ENCODE assay signal across 9 cellular contexts in genomic region chr12:107131832-107132616, GRCh38. TPM values are rescaled to one million over a fixed set of nuclear protein-coding genes. Genes with fewer than 3 reads are reported as not detected.
DNase-seq lines count a peak whose midpoint lies in the region; ATAC-seq, FAIRE-seq and TF ChIP-seq lines count a peak whose summit lies in the region.
"Had no signal": no experiment of that assay in that cellular context is flagged by ENCODE, and none has a peak within 500 bp of the region (broad histone marks: within the 10 kb centered on the region; RNA-seq: fewer than 3 reads in every experiment).

No MANE protein-coding gene starts in this region.

- peak; percentile 97 for FAIRE-seq in H1 (lab: Jason Lieb, UNC)

- no peak overlapping the region for H4K91ac ChIP-seq in H1 (replicated peaks; ENCODE audit: insufficient read length, low read length)

- H3K79me1 ChIP-seq in H1 (ENCODE audit: low read depth, low read length), result no peaks in the 10 kb centered on the region

- no peak overlapping the region for H3K56ac ChIP-seq in H1 (replicated peaks; ENCODE audit: insufficient read length, low read depth, low read length)

- POLR2A ChIA-PET in H1 (lab: Charles Lee; ENCODE audit: partially characterized antibody), result interaction anchor here (0.6 to 1.3 kb wide), 3 partner anchors 187 to 748 kb away, joined by 3 to 5 read pairs (median 3); no protein-coding TSS in a partner anchor

- 0 out of 2 replicates have a peak overlapping the region, but pooled peaks have one; percentile 73 for H2BK20ac ChIP-seq in H1 (ENCODE audit: low read length)

- no peak overlapping the region for H2BK120ac ChIP-seq in H1 (replicated peaks; ENCODE audit: low read depth, low read length)

- H4K8ac ChIP-seq in H1 (ENCODE audit: extremely low read depth, insufficient read depth, low read length), result no peak overlapping the region

- peak overlapping the region; percentile 10; the same call in 1 of the 2 replicates for H2BK5ac ChIP-seq in H1 (ENCODE audit: low read depth, low read length)

- no peak for TF ChIP-seq EP300 in H1 (IDR thresholded peaks at IDR 0.05; ENCODE audit: borderline replicate concordance in 1 of 2, low read depth in 2 of 2, low read length in 2 of 2)

- H2AFZ ChIP-seq in H1 (ENCODE audit: low read length), result peak overlapping the region; percentile 99

- DNase-seq in Right ventricle myocardium inferior (ENCODE audit: missing footprints) (no peak), cardiac septum (ENCODE audit: low spot score) (no peak), NCI-H1092 (lab: John Stamatoyannopoulos, UW) (peak; percentile 74), SHP77 treated with DMSO at 0.1 percent for 48 hours (lab: John Stamatoyannopoulos, UW) (peak; percentile 49), H1 (ENCODE audit: low read depth in 1 of 2, low spot score in 2 of 2) (peak; percentile 7 to 50), lower lobe of right lung (no peak), mesenteric fat pad (ENCODE audit: low spot score) (no peak)
- no peak for DNase-seq in effector CD8-positive, alpha-beta T cell (lab: John Stamatoyannopoulos, UW)
- DNase-seq: activated naive CD8-positive, alpha-beta T cell treated with anti-CD3 and anti-CD28 coated beads, Interleukin-2, amount 10 ng/mL, durations not matched to agents 7 days and 5 days had no signal

- WGBS in H1 (ENCODE audit: extremely low coverage in 1 of 2, insufficient coverage in 1 of 2, insufficient read length in 1 of 2, insufficient replicate concordance in 2 of 2, low coverage in 1 of 2, low lambda C conversion rate in 2 of 2, missing lambda C conversion rate in 1 of 2), 2 experiments, result 42% methylated on average over 10 of the region's 10 CpGs; no CpG with 5 or more reads in 1 of the 2 experiments

- H3K23me2 ChIP-seq in H1 (ENCODE audit: low read depth, low read length), result no peaks in the 10 kb centered on the region

- H3K36me3 ChIP-seq in H1 (ENCODE audit: control insufficient read depth in 2 of 4, insufficient read depth in 4 of 4, low read length in 3 of 4) (no peaks in the 10 kb centered on the region), lower lobe of right lung (no peaks in the 10 kb centered on the region)

- H3K27me3 ChIP-seq in H1 (replicated peaks in 1 of 4; ENCODE audit: control insufficient read depth in 3 of 4, extremely low read depth in 1 of 4, insufficient read depth in 3 of 4, low read length in 3 of 4), result no peaks in the 10 kb centered on the region
- H3K27me3 ChIP-seq in lower lobe of right lung (ENCODE audit: low read depth), result no peaks in the 10 kb centered on the region

- H3K4ac ChIP-seq in H1 (replicated peaks; ENCODE audit: insufficient read length, low read depth, low read length), result no peak overlapping the region

- H3K9ac ChIP-seq in H1 (replicated peaks in 1 of 4; ENCODE audit: extremely low read depth in 1 of 4, low read depth in 3 of 4, low read length in 3 of 4), result no peak overlapping the region

- no peak overlapping the region for H3K4me3 ChIP-seq in H1 (ENCODE audit: extremely low read depth in 1 of 4, insufficient read depth in 2 of 4, low read depth in 3 of 4, low read length in 4 of 4)
- no peak overlapping the region for H3K4me3 ChIP-seq in lower lobe of right lung

- H2BK15ac ChIP-seq in H1 (ENCODE audit: low read length), result 0 out of 2 replicates have a peak overlapping the region, but pooled peaks have one; percentile 9

- H3K27ac ChIP-seq in H1 (ENCODE audit: low read depth, low read length), result no peak overlapping the region
- no peak overlapping the region for H3K27ac ChIP-seq in lower lobe of right lung

- no peak overlapping the region for H2AK5ac ChIP-seq in H1 (ENCODE audit: low read depth, low read length)

- CTCF ChIA-PET in H1 (lab: Charles Lee; ENCODE audit: partially characterized antibody), result interaction anchor here (0.6 to 12.9 kb wide), 92 partner anchors 10 to 805 kb away, joined by 3 to 193 read pairs (median 4); a partner anchor contains a TSS

- TF ChIP-seq RAD21 in H1 (IDR thresholded peaks at IDR 0.05 in 1 of 2, conservative IDR thresholded peaks at IDR 0.05 in 1 of 2; ENCODE audit: low read depth in 2 of 2, low read length in 2 of 2), result peak; percentile 94 to 95

- H3K4me1 ChIP-seq in H1 (replicated peaks in 1 of 4; ENCODE audit: control insufficient read depth in 3 of 4, insufficient read depth in 4 of 4, low read length in 3 of 4), result peaks cover 0 to 5% (median 1%) of the 10 kb centered on the region in 4 experiments; a peak in 2 of 7 replicates
- no peaks in the 10 kb centered on the region for H3K4me1 ChIP-seq in lower lobe of right lung

- peak; percentile 16 for ATAC-seq in Right ventricle myocardium inferior
- peak; percentile 55 to 56 for ATAC-seq in lower lobe of right lung

- H3K18ac ChIP-seq in H1 (ENCODE audit: extremely low read depth, low read length), result no peak overlapping the region

- no peak overlapping the region for H4K5ac ChIP-seq in H1 (ENCODE audit: insufficient read length, low read depth, low read length)

- H3K23ac ChIP-seq in H1 (ENCODE audit: insufficient read length), result no peak overlapping the region

- H3K14ac ChIP-seq in H1 (ENCODE audit: insufficient read length), result no peak overlapping the region

- H4K20me1 ChIP-seq in H1 (replicated peaks in 1 of 2; ENCODE audit: control insufficient read depth in 1 of 2, insufficient read depth in 2 of 2, low read length in 2 of 2), result no peaks in the 10 kb centered on the region

- 0 out of 2 replicates have a peak overlapping the region, but pooled peaks have one; percentile 53 for H2BK12ac ChIP-seq in H1 (ENCODE audit: low read depth, low read length)

- H3K4me2 ChIP-seq in H1 (ENCODE audit: insufficient read depth in 1 of 2, low read depth in 2 of 2, low read length in 2 of 2), result no peak overlapping the region

- TF ChIP-seq POLR2A in H1 (IDR thresholded peaks at IDR 0.05; ENCODE audit: control extremely low read depth in 1 of 2, low read depth in 2 of 2, low read length in 2 of 2), result no peak

- no peaks in the 10 kb centered on the region for H3K9me3 ChIP-seq in H1 (ENCODE audit: insufficient read depth in 2 of 2, low read depth in 1 of 2, low read length in 1 of 2)
- H3K9me3 ChIP-seq in lower lobe of right lung, result no peaks in the 10 kb centered on the region

- no peaks in the 10 kb centered on the region for H3K79me2 ChIP-seq in H1 (ENCODE audit: control insufficient read depth in 1 of 2, insufficient read depth in 2 of 2, low read length in 2 of 2)

- intact Hi-C loops in Right ventricle myocardium inferior (cut with DNase I), result loop anchor here (1.0 to 5.0 kb wide), 3 partner anchors 275 to 478 kb away; no protein-coding TSS in a partner anchor
- intact Hi-C loops in cardiac septum (cut with DNase I), result loop anchor here (1.0 to 10.0 kb wide), 2 partner anchors 273 to 478 kb away; no protein-coding TSS in a partner anchor
- intact Hi-C loops in lower lobe of right lung (cut with DNase I), result no loop called here

- TF ChIP-seq CTCF in H1 (IDR thresholded peaks at IDR 0.05; ENCODE audit: control extremely low read depth in 1 of 3, insufficient read depth in 1 of 3, low read depth in 1 of 3, low read length in 3 of 3) (peak in 2 of 3 experiments; percentile 76 to 78; a peak in 3 of 4 replicates), lower lobe of right lung (IDR thresholded peaks at IDR 0.05) (peak; percentile 71)

TF ChIP-seq in H1, 55 proteins besides CTCF, POLR2A, EP300 and RAD21:
- no peak for TF ChIP-seq GABPA (IDR thresholded peaks at IDR 0.05; ENCODE audit: borderline replicate concordance, insufficient read depth, low read length)
- TF ChIP-seq TAF1 (IDR thresholded peaks at IDR 0.05; ENCODE audit: low read depth, low read length), result no peak
- no peak for TF ChIP-seq RFX5 (IDR thresholded peaks at IDR 0.05; ENCODE audit: borderline replicate concordance, low read depth, low read length)
- TF ChIP-seq, protein P1, sequence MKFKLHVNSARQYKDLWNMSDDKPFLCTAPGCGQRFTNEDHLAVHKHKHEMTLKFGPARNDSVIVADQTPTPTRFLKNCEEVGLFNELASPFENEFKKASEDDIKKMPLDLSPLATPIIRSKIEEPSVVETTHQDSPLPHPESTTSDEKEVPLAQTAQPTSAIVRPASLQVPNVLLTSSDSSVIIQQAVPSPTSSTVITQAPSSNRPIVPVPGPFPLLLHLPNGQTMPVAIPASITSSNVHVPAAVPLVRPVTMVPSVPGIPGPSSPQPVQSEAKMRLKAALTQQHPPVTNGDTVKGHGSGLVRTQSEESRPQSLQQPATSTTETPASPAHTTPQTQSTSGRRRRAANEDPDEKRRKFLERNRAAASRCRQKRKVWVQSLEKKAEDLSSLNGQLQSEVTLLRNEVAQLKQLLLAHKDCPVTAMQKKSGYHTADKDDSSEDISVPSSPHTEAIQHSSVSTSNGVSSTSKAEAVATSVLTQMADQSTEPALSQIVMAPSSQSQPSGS (IDR thresholded peaks at IDR 0.05; ENCODE audit: low read length), result 0 out of 2 replicates have a peak, but pooled peaks have one; percentile 25
- no peak for TF ChIP-seq TBP (IDR thresholded peaks at IDR 0.05; ENCODE audit: low read depth, low read length)
- TF ChIP-seq TEAD4 (IDR thresholded peaks at IDR 0.05; ENCODE audit: low read depth, low read length), result peak; percentile 38; the same call in 1 of the 2 replicates
- no peak for TF ChIP-seq HDAC2 (IDR thresholded peaks at IDR 0.05; ENCODE audit: borderline replicate concordance in 1 of 2, low read depth in 2 of 2, low read length in 2 of 2)

RNA-seq across cellular contexts. Expression of gene CRY1, which starts 38.7 kb away (rescaled TPM):
- total RNA-seq in Right ventricle myocardium inferior (7.4 TPM), cardiac septum (12.0 TPM), lower lobe of right lung (18.8 TPM), mesenteric fat pad (14.8 TPM)
- 25.1 TPM in 2 replicates for total RNA-seq in H1 (2021; fragmentation: NEBNext Ultra II Directional; extraction: Animal tissue kit (Norgen Biotek cat#: 25700))
- polyA plus RNA-seq in H1 (2011; rRNA removed), result 13.6 and 20.4 TPM in 2 replicates
- polyA plus RNA-seq in H1 (2011; cell fraction: cytosol; rRNA removed), result 9.9 TPM
- polyA plus RNA-seq in H1 (2011; cell fraction: nucleus; rRNA removed), result 13.8 TPM
- 10.0 to 10.6 TPM (median 10.3 TPM) in 4 replicates for polyA plus RNA-seq in H1 (2012, experiment 1 of 2)
- polyA plus RNA-seq in H1 (2012, experiment 2 of 2), result 2.0 TPM
- 15.1 TPM for polyA plus RNA-seq in H1 (2013, experiment 1 of 2)
- 14.4 TPM for polyA plus RNA-seq in H1 (2013, experiment 2 of 2)
- 8.5 and 9.7 TPM in 2 replicates for polyA minus RNA-seq in H1 (2011; rRNA and poly(A)+ RNA removed)
- 12.1 TPM for polyA minus RNA-seq in H1 (2011; cell fraction: cytosol; rRNA and poly(A)+ RNA removed)
- polyA minus RNA-seq in H1 (2011; cell fraction: nucleus; rRNA and poly(A)+ RNA removed), result 21.3 TPM

Comparison
In these comparisons a context has a peak if more than half of its experiments do, and no peak if none do; other contexts are left out.
1. DNase-seq: peak in NCI-H1092 (single experiment), SHP77 treated with DMSO at 0.1 percent for 48 hours (single experiment) and H1 (2 of 2); none in Right ventricle myocardium inferior (single experiment), cardiac septum (single experiment), lower lobe of right lung (single experiment), mesenteric fat pad (single experiment) and effector CD8-positive, alpha-beta T cell (single experiment).